Comparison of ENCODE assay signal across 32 cellular contexts in the genomic region with DNA sequence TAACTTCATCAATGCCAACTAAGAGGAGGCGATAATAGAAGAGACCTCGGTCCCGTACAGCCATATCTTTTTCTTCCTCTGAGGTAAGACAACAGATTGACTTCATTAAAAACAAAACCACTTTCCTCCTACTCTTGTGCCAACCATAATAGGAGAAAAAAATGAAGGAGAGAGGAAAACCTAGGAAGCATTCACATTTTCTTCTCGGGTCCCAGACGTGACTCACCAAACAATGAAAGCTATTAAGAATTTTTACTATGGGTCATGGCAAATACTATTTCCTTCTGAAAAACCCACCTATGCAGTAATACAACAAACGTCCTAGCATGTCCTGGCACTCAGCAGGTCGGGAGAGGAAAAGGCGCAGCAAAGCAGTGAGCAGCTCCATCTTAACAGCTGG. TPM values are rescaled to one million over a fixed set of nuclear protein-coding genes. Genes with fewer than 3 reads are reported as not detected.
"Had no signal": no experiment of that assay in that cellular context is flagged by ENCODE, and none has a peak within 500 bp of the region (broad histone marks: within the 10 kb centered on the region; RNA-seq: fewer than 3 reads in every experiment).

No MANE protein-coding gene starts in this region.

- H3K27me3 Mint-ChIP-seq: activated B cell treated with CpG ODN at 0.5 μM for 24 hours; activated CD8-positive, alpha-beta T cell treated with anti-CD3 and anti-CD28 coated beads for 36 hours; brain; stimulated activated naive CD8-positive, alpha-beta T cell treated with anti-CD3 and anti-CD28 coated beads, Interleukin-15, Interleukin-2, amounts not matched to agents 100 ng/mL and 50 ng/mL, for 24 hours; type B pancreatic cell had no signal

- H3K9me3 ChIP-seq: colonic mucosa, heart right ventricle, left ventricle myocardium inferior, pancreas, prostate gland, uterus had no signal

- H3K4me3 Mint-ChIP-seq: activated B cell treated with CpG ODN at 0.5 μM for 24 hours; activated CD8-positive, alpha-beta T cell treated with anti-CD3 and anti-CD28 coated beads for 36 hours; activated T-cell treated with anti-CD3 and anti-CD28 coated beads, Interleukin-2, amount 50 U/mL, for 72 hours; brain; nephron; stimulated activated naive CD8-positive, alpha-beta T cell treated with anti-CD3 and anti-CD28 coated beads, Interleukin-15, Interleukin-2, amounts not matched to agents 100 ng/mL and 50 ng/mL, for 24 hours; T-helper 2 cell treated with Interferon-gamma antibody and Interleukin-4, amounts not matched to agents 5 μg/mL and 100 μg/mL, for 36 hours; type B pancreatic cell had no signal

- H3K9me3 Mint-ChIP-seq: activated B cell treated with CpG ODN at 0.5 μM for 24 hours; activated CD8-positive, alpha-beta T cell treated with anti-CD3 and anti-CD28 coated beads for 36 hours; activated T-cell treated with anti-CD3 and anti-CD28 coated beads, Interleukin-2, amount 50 U/mL, for 72 hours; brain; nephron; stimulated activated naive CD8-positive, alpha-beta T cell treated with anti-CD3 and anti-CD28 coated beads, Interleukin-15, Interleukin-2, amounts not matched to agents 100 ng/mL and 50 ng/mL, for 24 hours; T-helper 2 cell treated with Interferon-gamma antibody and Interleukin-4, amounts not matched to agents 5 μg/mL and 100 μg/mL, for 36 hours; type B pancreatic cell had no signal

- H3K4me1 ChIP-seq: colonic mucosa, foreskin keratinocyte, pancreas, prostate gland, uterus had no signal

- H3K27me3 ChIP-seq: cardiac muscle cell, colonic mucosa, dorsolateral prefrontal cortex, foreskin keratinocyte, heart right ventricle, pancreas, uterus had no signal

- H3K36me3 ChIP-seq: colonic mucosa, prostate gland, uterus had no signal

- H3K4me1 Mint-ChIP-seq: nephron had no signal

- DNase-seq: activated B cell treated with CpG ODN at 0.5 μM for 24 hours; activated CD4-positive, alpha-beta T cell treated with anti-CD3 and anti-CD28 coated beads, Interleukin-2, amount 50 U/mL, for 1 hour; activated CD8-positive, alpha-beta T cell treated with anti-CD3 and anti-CD28 coated beads for 36 hours; activated effector memory CD4-positive, alpha-beta T cell treated with Interleukin-2 at 50 U/mL for 16 hours; activated naive CD4-positive, alpha-beta T cell treated with Interleukin-2 at 50 U/mL for 16 hours; activated T-cell treated with anti-CD3 and anti-CD28 coated beads, Interleukin-2, amount 50 U/mL, for 72 hours; amygdala; cerebellar nuclear complex; colonic mucosa; dorsolateral prefrontal cortex; effector memory CD4-positive, alpha-beta T cell; foreskin keratinocyte; heart right ventricle; left ventricle myocardium inferior; mesendoderm; pancreas; retina; stimulated activated CD4-positive, alpha-beta T cell treated with anti-CD3 and anti-CD28 coated beads, Interleukin-12 subunit alpha, Interleukin-12 subunit beta, amount 100 ng/mL, for 4 hours; stimulated activated CD4-positive, alpha-beta T cell treated with anti-CD3 and anti-CD28 coated beads, Interleukin-4, amount 100 ng/mL, for 1 hour; T-helper 1 cell; uterus had no signal

- H3K27ac Mint-ChIP-seq: activated B cell treated with CpG ODN at 0.5 μM for 24 hours; activated CD8-positive, alpha-beta T cell treated with anti-CD3 and anti-CD28 coated beads for 36 hours; brain; nephron; stimulated activated naive CD8-positive, alpha-beta T cell treated with anti-CD3 and anti-CD28 coated beads, Interleukin-15, Interleukin-2, amounts not matched to agents 100 ng/mL and 50 ng/mL, for 24 hours; T-helper 2 cell treated with Interferon-gamma antibody and Interleukin-4, amounts not matched to agents 5 μg/mL and 100 μg/mL, for 36 hours; type B pancreatic cell had no signal

- H3K4me3 ChIP-seq: cardiac muscle cell, colonic mucosa, dorsolateral prefrontal cortex, heart right ventricle, left ventricle myocardium inferior, lung, pancreas, prostate gland, skin epidermis, uterus had no signal

- H3K27ac ChIP-seq: cardiac muscle cell, colonic mucosa, foreskin keratinocyte, heart right ventricle, left ventricle myocardium inferior, pancreas, prostate gland, skin epidermis had no signal

- ATAC-seq: activated CD8-positive, alpha-beta T cell treated with anti-CD3 and anti-CD28 coated beads for 36 hours; activated T-cell treated with anti-CD3 and anti-CD28 coated beads, Interleukin-2, amount 50 U/mL, for 72 hours; foreskin keratinocyte; heart right ventricle; pancreas; sciatic nerve had no signal

- FAIRE-seq: islet of Langerhans, pancreas had no signal

RNA-seq across cellular contexts. Expression of a gene that starts 8.6 kb away (rescaled TPM):
- total RNA-seq: left ventricle myocardium inferior had no signal

RNA-seq across cellular contexts. Expression of a gene that starts 24.4 kb away (rescaled TPM):
- total RNA-seq: cardiac muscle cell had no signal
- polyA plus RNA-seq: cardiac muscle cell had no signal
